Comparison of ENCODE assay signal across 33 cellular contexts in the genomic region with DNA sequence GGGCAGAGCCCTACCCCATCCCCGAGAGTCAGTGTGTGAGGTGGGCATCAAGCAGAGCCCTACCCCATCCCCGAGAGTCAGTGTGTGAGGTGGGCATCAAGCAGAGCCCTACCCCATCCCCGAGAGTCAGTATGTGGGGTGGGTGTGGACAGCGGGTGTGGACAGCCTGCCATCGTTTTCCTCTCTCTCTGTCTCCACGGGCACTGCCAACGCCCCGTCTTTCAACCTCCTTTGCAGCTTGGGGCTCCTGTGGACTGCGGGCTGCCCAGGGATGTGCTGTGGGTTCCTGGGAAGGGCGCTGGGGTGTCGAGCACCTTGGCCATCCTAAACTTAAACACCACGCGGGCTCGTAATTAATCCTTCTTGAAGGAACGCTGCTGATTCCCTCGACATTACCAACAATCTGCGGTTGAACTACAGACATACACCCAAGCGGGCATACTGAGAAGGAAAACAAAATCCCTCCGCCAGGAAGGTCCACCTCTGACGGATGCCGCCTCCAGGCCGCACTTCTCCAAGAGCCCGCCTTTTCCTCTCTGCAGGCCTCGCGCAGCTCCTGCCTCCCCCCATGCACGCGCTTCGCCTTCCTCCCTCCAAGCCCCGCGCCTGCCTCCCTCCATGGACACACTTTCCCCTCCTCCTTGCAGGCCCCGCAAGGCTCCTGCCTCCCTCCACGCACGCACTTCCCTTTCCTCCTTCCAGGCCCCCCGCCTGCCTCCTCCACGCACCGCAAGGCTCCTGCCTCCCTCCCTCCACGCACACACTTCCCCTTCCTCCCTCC.
"Had no signal": no experiment of that assay in that cellular context is flagged by ENCODE, and none has a peak within 500 bp of the region (broad histone marks: within the 10 kb centered on the region; RNA-seq: fewer than 3 reads in every experiment).

No MANE protein-coding gene starts in this region.

- H3K4me1 Mint-ChIP-seq: activated CD4-positive, alpha-beta memory T cell treated with anti-CD3 and anti-CD28 coated beads, Interleukin-2, amount 10 ng/mL, durations not matched to agents 7 days and 5 days; activated CD8-positive, alpha-beta memory T cell treated with anti-CD3 and anti-CD28 coated beads, Interleukin-2, amount 10 ng/mL, durations not matched to agents 7 days and 5 days; activated naive CD4-positive, alpha-beta T cell treated with anti-CD3 and anti-CD28 coated beads, Interleukin-2, amount 10 ng/mL, durations not matched to agents 7 days and 5 days had no signal

- H3K27ac Mint-ChIP-seq: activated CD4-positive, alpha-beta memory T cell treated with anti-CD3 and anti-CD28 coated beads, Interleukin-2, amount 10 ng/mL, durations not matched to agents 7 days and 5 days; activated CD8-positive, alpha-beta memory T cell treated with anti-CD3 and anti-CD28 coated beads, Interleukin-2, amount 10 ng/mL, durations not matched to agents 7 days and 5 days; activated naive CD4-positive, alpha-beta T cell treated with anti-CD3 and anti-CD28 coated beads, Interleukin-2, amount 10 ng/mL, durations not matched to agents 7 days and 5 days; activated naive CD8-positive, alpha-beta T cell; activated naive CD8-positive, alpha-beta T cell treated with anti-CD3 and anti-CD28 coated beads, Interleukin-2, amount 50 U/mL, for 24 hours; brain; T-helper 1 cell treated with Interleukin-12 subunit alpha and Interleukin-12 subunit beta and Interleukin-4 antibody, amounts not matched to agents 30 μg/mL and 1 μg/mL, for 36 hours; T-helper 2 cell treated with Interferon-gamma antibody and Interleukin-4, amounts not matched to agents 5 μg/mL and 100 μg/mL, for 36 hours had no signal

- DNase-seq: activated CD4-positive, alpha-beta memory T cell treated with anti-CD3 and anti-CD28 coated beads, Interleukin-2, amount 10 ng/mL, durations not matched to agents 7 days and 5 days; activated CD4-positive, alpha-beta T cell treated with anti-CD3 and anti-CD28 coated beads for 4 hours; activated CD8-positive, alpha-beta memory T cell treated with anti-CD3 and anti-CD28 coated beads for 24 hours; activated CD8-positive, alpha-beta memory T cell treated with anti-CD3 and anti-CD28 coated beads, Interleukin-2, amount 10 ng/mL, durations not matched to agents 7 days and 5 days; activated CD8-positive, alpha-beta memory T cell treated with anti-CD3 and anti-CD28 coated beads, Interleukin-2, amount 50 U/mL, for 48 hours; activated effector memory CD4-positive, alpha-beta T cell treated with Interleukin-2 at 50 U/mL for 16 hours; activated naive CD4-positive, alpha-beta T cell treated with anti-CD3 and anti-CD28 coated beads, Interleukin-2, amount 10 ng/mL, durations not matched to agents 7 days and 5 days; activated naive CD8-positive, alpha-beta T cell treated with anti-CD3 and anti-CD28 coated beads, Interleukin-2, amount 50 U/mL, for 24 hours; activated T-cell treated with anti-CD3 and anti-CD28 coated beads, Interleukin-2, amount 50 U/mL, for 48 hours; anterior cingulate cortex; caudate nucleus; MM.1S; MV-4-11; NCI-H1092; NCI-H1436 treated with DMSO at 0.1 percent for 48 hours; NCI-H1694 treated with DMSO at 0.1 percent for 48 hours; NCI-H2029; NCI-H510A; NCI-H526; NCI-H748 treated with DMSO at 0.1 percent for 48 hours; NK-92 treated with Interleukin-12 subunit alpha and Interleukin-12 subunit beta, amount 100 ng/mL, for 24 hours; PC-3; RPMI8226; SHP77 treated with DMSO at 0.1 percent for 48 hours; SK-N-SH had no signal

- H3K36me3 Mint-ChIP-seq: activated CD8-positive, alpha-beta memory T cell treated with anti-CD3 and anti-CD28 coated beads, Interleukin-2, amount 10 ng/mL, durations not matched to agents 7 days and 5 days; activated naive CD4-positive, alpha-beta T cell treated with anti-CD3 and anti-CD28 coated beads, Interleukin-2, amount 10 ng/mL, durations not matched to agents 7 days and 5 days; activated naive CD8-positive, alpha-beta T cell; brain had no signal

- ATAC-seq: activated CD4-positive, CD25-positive, alpha-beta regulatory T cell treated with anti-CD3 and anti-CD28 coated beads, Interleukin-2, amount 50 U/mL, for 24 hours; activated CD8-positive, alpha-beta memory T cell treated with anti-CD3 and anti-CD28 coated beads, Interleukin-2, amount 10 ng/mL, durations not matched to agents 7 days and 5 days; activated naive CD8-positive, alpha-beta T cell treated with anti-CD3 and anti-CD28 coated beads, Interleukin-2, amount 50 U/mL, for 24 hours; PC-3 had no signal

- H3K4me1 ChIP-seq: Peyer's patch, SJSA1 had no signal

- H3K36me3 ChIP-seq: Peyer's patch, SJSA1 had no signal

- H3K27me3 ChIP-seq: Peyer's patch had no signal

- H3K27me3 Mint-ChIP-seq: activated CD4-positive, alpha-beta memory T cell treated with anti-CD3 and anti-CD28 coated beads, Interleukin-2, amount 10 ng/mL, durations not matched to agents 7 days and 5 days; activated CD8-positive, alpha-beta memory T cell treated with anti-CD3 and anti-CD28 coated beads, Interleukin-2, amount 10 ng/mL, durations not matched to agents 7 days and 5 days had no signal

- H3K4me3 ChIP-seq: Peyer's patch, SJSA1 had no signal

- H3K27ac ChIP-seq: KMS-11, Peyer's patch, SJSA1 had no signal

- H3K9ac ChIP-seq: KMS-11, SK-N-SH had no signal

- H3K9me3 ChIP-seq: Peyer's patch, SJSA1, SK-N-SH had no signal

- H3K4me2 ChIP-seq: KMS-11, SK-N-SH had no signal

- H3K4me3 Mint-ChIP-seq: activated CD4-positive, alpha-beta memory T cell treated with anti-CD3 and anti-CD28 coated beads, Interleukin-2, amount 10 ng/mL, durations not matched to agents 7 days and 5 days; activated CD8-positive, alpha-beta memory T cell treated with anti-CD3 and anti-CD28 coated beads, Interleukin-2, amount 10 ng/mL, durations not matched to agents 7 days and 5 days; activated naive CD4-positive, alpha-beta T cell treated with anti-CD3 and anti-CD28 coated beads, Interleukin-2, amount 10 ng/mL, durations not matched to agents 7 days and 5 days; activated naive CD8-positive, alpha-beta T cell; activated naive CD8-positive, alpha-beta T cell treated with anti-CD3 and anti-CD28 coated beads, Interleukin-2, amount 50 U/mL, for 24 hours; brain; T-helper 1 cell treated with Interleukin-12 subunit alpha and Interleukin-12 subunit beta and Interleukin-4 antibody, amounts not matched to agents 30 μg/mL and 1 μg/mL, for 36 hours; T-helper 2 cell treated with Interferon-gamma antibody and Interleukin-4, amounts not matched to agents 5 μg/mL and 100 μg/mL, for 36 hours had no signal

- H3K9me3 Mint-ChIP-seq: activated CD4-positive, alpha-beta memory T cell treated with anti-CD3 and anti-CD28 coated beads, Interleukin-2, amount 10 ng/mL, durations not matched to agents 7 days and 5 days; activated naive CD4-positive, alpha-beta T cell treated with anti-CD3 and anti-CD28 coated beads, Interleukin-2, amount 10 ng/mL, durations not matched to agents 7 days and 5 days; activated naive CD8-positive, alpha-beta T cell treated with anti-CD3 and anti-CD28 coated beads, Interleukin-2, amount 50 U/mL, for 24 hours; brain; T-helper 1 cell treated with Interleukin-12 subunit alpha and Interleukin-12 subunit beta and Interleukin-4 antibody, amounts not matched to agents 30 μg/mL and 1 μg/mL, for 36 hours; T-helper 2 cell treated with Interferon-gamma antibody and Interleukin-4, amounts not matched to agents 5 μg/mL and 100 μg/mL, for 36 hours had no signal
